In genomic region chr20:1341561-1342265, GRCh38 we compare ENCODE assay signal across 14 cellular contexts. TPM values are rescaled to one million over a fixed set of nuclear protein-coding genes. Genes with fewer than 3 reads are reported as not detected.
DNase-seq lines count a peak whose midpoint lies in the region; ATAC-seq and TF ChIP-seq lines count a peak whose summit lies in the region.
"Had no signal": no experiment of that assay in that cellular context is flagged by ENCODE, and none has a peak within 500 bp of the region (broad histone marks: within the 10 kb centered on the region; RNA-seq: fewer than 3 reads in every experiment).

No MANE protein-coding gene starts in this region.

- no peaks in the 10 kb centered on the region; the same call in 1 of the 2 replicates for H3K27me3 ChIP-seq in H9 (ENCODE audit: insufficient read depth, low read length)

- no peak overlapping the region for H3T11ph ChIP-seq in H9 (ENCODE audit: low read length)

- no peak overlapping the region for H2AFZ ChIP-seq in H9 (ENCODE audit: low read length)
- H2AFZ ChIP-seq: parathyroid adenoma had no signal

- ATAC-seq in HG03025 (IDR thresholded peaks at IDR 0.05; ENCODE audit: low FRiP score, unreplicated experiment): no peak
- ATAC-seq: left lobe of liver had no signal

- H2BK20ac ChIP-seq in H9 (ENCODE audit: low read depth, low read length, poor library complexity, severe bottlenecking): no peak overlapping the region

- no peak overlapping the region for H2BK120ac ChIP-seq in H9 (ENCODE audit: low read depth, low read length, poor library complexity, severe bottlenecking)

- no peaks in the 10 kb centered on the region for H3K23me2 ChIP-seq in H9 (ENCODE audit: insufficient read length, low read depth, low read length, poor library complexity, severe bottlenecking)

- peaks cover 2% of the 10 kb centered on the region in 2 experiments for H3K4me1 Mint-ChIP-seq in H9
- peaks cover 11% of the 10 kb centered on the region for H3K4me1 Mint-ChIP-seq in brain

- no peak overlapping the region for H3K9ac ChIP-seq in H9 (ENCODE audit: extremely low read depth, insufficient read length, low read length)
- H3K9ac ChIP-seq: parathyroid adenoma had no signal

- H3K27ac Mint-ChIP-seq in H9: no peak overlapping the region
- H3K27ac Mint-ChIP-seq in brain: peak overlapping the region in 3 of 5 experiments; percentile 6 to 70 (median 33)

- no CpG with 5 or more reads among the region's 5 CpGs for WGBS in H9 (ENCODE audit: extremely low coverage, insufficient read length, low lambda C conversion rate)
- 88 to 100% methylated on average over 3 to 4 of the region's 5 CpGs for WGBS in mesodermal cell (ENCODE audit: insufficient coverage in 2 of 2), 2 experiments

- H2BK5ac ChIP-seq in H9 (ENCODE audit: insufficient read length, low read length): no peak overlapping the region

- no peaks in the 10 kb centered on the region for H3K79me2 ChIP-seq in H9 (ENCODE audit: insufficient read depth, low read length)

- H3K79me1 ChIP-seq in H9 (ENCODE audit: insufficient read depth, low read depth, low read length, poor library complexity, severe bottlenecking): no peaks in the 10 kb centered on the region

- H3K4me3 Mint-ChIP-seq in H9 (no peak overlapping the region), brain (no peak overlapping the region)

- H4K20me1 ChIP-seq in H9 (ENCODE audit: control insufficient read depth, insufficient read depth, insufficient read length): no peaks in the 10 kb centered on the region

- H3K27ac ChIP-seq in H9 (ENCODE audit: insufficient read length, low read depth, low read length): no peak overlapping the region
- peak overlapping the region; percentile 37 for H3K27ac ChIP-seq in mesodermal cell (ENCODE audit: low read depth, low read length, severe bottlenecking)
- H3K27ac ChIP-seq: parathyroid adenoma had no signal

- no peak overlapping the region for H3K4ac ChIP-seq in H9 (ENCODE audit: low read depth, low read length)

- H3K9me3 Mint-ChIP-seq in H9 (peaks cover 0 to 5% of the 10 kb centered on the region in 2 experiments; a peak in 3 of 5 replicates), brain (peaks cover 0 to 4% (median 3%) of the 10 kb centered on the region in 5 experiments)

- H4K8ac ChIP-seq in H9 (replicated peaks; ENCODE audit: insufficient read length, low read depth, low read length): no peak overlapping the region

- TF ChIP-seq CTCF in H9 (conservative IDR thresholded peaks at IDR 0.05): no peak
- TF ChIP-seq CTCF in brain (conservative IDR thresholded peaks at IDR 0.05): no peak

- DNase-seq in Ammon's horn (ENCODE audit: low spot score) (peak; percentile 58), H9 (peak; percentile 12), NCI-H2107 treated with DMSO at 0.1 percent for 48 hours (lab: John Stamatoyannopoulos, UW; ENCODE audit: unreplicated experiment) (no peak), medulla oblongata (ENCODE audit: extremely low spot score) (no peak), GM19238 (ENCODE audit: insufficient read length, low spot score) (no peak)
- DNase-seq: activated CD4-positive, CD25-positive, alpha-beta regulatory T cell treated with anti-CD3 and anti-CD28 coated beads, Interleukin-2, amount 50 U/mL, for 72 hours; activated effector memory CD4-positive, alpha-beta T cell treated with anti-CD3 and anti-CD28 coated beads, Interleukin-2, amount 50 U/mL, for 16 hours; SHP77 treated with DMSO at 0.1 percent for 48 hours; stimulated activated CD4-positive, alpha-beta T cell treated with anti-CD3 and anti-CD28 coated beads, Interleukin-2, amount 100 ng/mL, for 48 hours had no signal

- H3K9me3 ChIP-seq in H9 (ENCODE audit: control insufficient read depth, low read depth, low read length): no peaks in the 10 kb centered on the region
- no peaks in the 10 kb centered on the region for H3K9me3 ChIP-seq in mesodermal cell (ENCODE audit: control insufficient read depth, low read length)

- H3K18ac ChIP-seq in H9 (ENCODE audit: insufficient read length, low read depth, low read length): no peak overlapping the region

- no peak overlapping the region for H4K5ac ChIP-seq in H9 (ENCODE audit: insufficient read length, low read depth, low read length)

- H3K23ac ChIP-seq in H9 (ENCODE audit: insufficient read length, low read depth, low read length): no peak overlapping the region

- H3K56ac ChIP-seq in H9 (ENCODE audit: insufficient read length, low read depth, low read length): no peak overlapping the region

- H3K36me3 Mint-ChIP-seq in H9 (ENCODE audit: insufficient read depth in 1 of 3, low read depth in 3 of 3) (peaks cover 0 to 7% (median 6%) of the 10 kb centered on the region in 3 experiments; a peak in 5 of 7 replicates), brain (peaks cover 13% of the 10 kb centered on the region)

- H2AK5ac ChIP-seq in H9 (ENCODE audit: insufficient read length, low read length): no peak overlapping the region

- no peak overlapping the region for H2BK15ac ChIP-seq in H9 (ENCODE audit: low read depth, low read length)

- H3K4me2 ChIP-seq in H9 (ENCODE audit: insufficient read depth, insufficient read length, low read length): no peak overlapping the region

- H3K4me1 ChIP-seq in H9 (ENCODE audit: insufficient read depth, low read length) (no peaks in the 10 kb centered on the region), mesodermal cell (ENCODE audit: control insufficient read depth, insufficient read depth, low read length, poor library complexity, severe bottlenecking) (peaks cover 14% of the 10 kb centered on the region)

- H3K4me3 ChIP-seq in mesodermal cell (ENCODE audit: extremely low read depth, insufficient read depth, low read length, poor library complexity, severe bottlenecking): no peak overlapping the region

- H4K91ac ChIP-seq in H9 (ENCODE audit: insufficient read length, low read depth, low read length): no peak overlapping the region

- peaks cover 1% of the 10 kb centered on the region; the same call in 1 of the 2 replicates for H3K27me3 Mint-ChIP-seq in H9 (ENCODE audit: low read depth)
- H3K27me3 Mint-ChIP-seq in brain: no peaks in the 10 kb centered on the region

- no peak overlapping the region for H2BK12ac ChIP-seq in H9 (ENCODE audit: insufficient read length, low read depth, low read length)

- H3K14ac ChIP-seq in H9 (ENCODE audit: insufficient read depth, low read length): no peak overlapping the region

- peaks cover 2% of the 10 kb centered on the region for H3K36me3 ChIP-seq in mesodermal cell (ENCODE audit: control insufficient read depth, insufficient read depth, low read length)

RNA-seq across cellular contexts. Expression of gene SDCBP2, which starts 12.8 kb away (rescaled TPM):
- total RNA-seq in H9 (2021): 1.9 and 3.1 TPM in 2 replicates
- polyA plus RNA-seq in brain (ENCODE audit: insufficient read depth, low read depth, low replicate concordance): 9.5 TPM
- polyA plus RNA-seq in mesodermal cell (2013, experiment 1 of 2): 9.3 TPM
- 5.9 TPM for polyA plus RNA-seq in mesodermal cell (2013, experiment 2 of 2)

RNA-seq across cellular contexts. Expression of gene FKBP1A, which starts 51.1 kb away (rescaled TPM):
- total RNA-seq in H9 (2021): 196 and 210 TPM in 2 replicates
- polyA plus RNA-seq in brain (ENCODE audit: insufficient read depth, low read depth, low replicate concordance): 396 TPM
- 453 TPM for polyA plus RNA-seq in mesodermal cell (2013, experiment 1 of 2)
- 406 TPM for polyA plus RNA-seq in mesodermal cell (2013, experiment 2 of 2)

Comparison
In these comparisons a context has a peak if more than half of its experiments do, and no peak if none do; other contexts are left out.
1. DNase-seq: peak in Ammon's horn (single experiment) and H9 (single experiment); none in NCI-H2107 treated with DMSO at 0.1 percent for 48 hours (single experiment), medulla oblongata (single experiment) and GM19238 (single experiment).
2. H3K27ac Mint-ChIP-seq: peak in brain (3 of 5); none in H9 (0 of 3).